9 cellular contexts compared by ENCODE assay signal in the genomic region with DNA sequence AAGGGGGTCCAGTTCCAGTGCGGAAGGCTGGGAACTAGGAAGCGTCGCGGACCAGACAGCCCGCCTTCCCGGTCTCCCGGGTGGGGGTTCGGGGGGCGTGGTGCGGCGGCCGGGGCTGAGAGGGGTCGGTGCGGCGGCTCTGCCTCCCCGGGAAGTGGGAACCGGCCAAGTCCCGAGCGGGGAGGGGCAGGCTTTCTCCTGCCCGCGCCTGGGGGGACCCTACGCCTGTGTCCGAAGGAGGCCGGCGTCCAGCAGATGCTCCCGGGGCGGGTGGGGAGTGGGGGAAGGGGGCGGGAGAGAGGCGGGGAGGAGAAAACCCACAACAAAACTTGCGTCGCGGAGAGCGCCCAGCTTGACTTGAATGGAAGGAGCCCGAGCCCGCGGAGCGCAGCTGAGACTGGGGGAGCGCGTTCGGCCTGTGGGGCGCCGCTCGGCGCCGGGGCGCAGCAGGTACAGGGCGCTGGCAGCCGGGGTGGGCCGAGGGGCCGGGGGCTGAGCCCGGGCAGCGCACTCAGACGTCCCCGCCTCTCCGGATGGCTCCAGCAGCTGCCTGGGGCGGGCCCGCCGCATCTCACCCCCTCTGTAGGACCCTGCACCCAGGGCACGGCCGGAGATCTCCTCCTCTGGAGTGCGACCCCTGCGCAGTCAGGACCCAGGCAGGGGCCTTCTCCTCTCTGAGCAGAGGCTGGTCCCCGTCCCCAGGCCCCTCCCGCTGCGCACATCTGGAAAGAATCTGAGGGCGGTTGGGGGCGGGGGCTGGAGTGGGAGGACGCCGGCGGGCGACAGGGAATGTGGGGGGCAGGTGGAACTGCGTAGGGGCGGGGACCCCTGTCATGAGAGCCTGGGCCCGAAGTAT. TPM values are rescaled to one million over a fixed set of nuclear protein-coding genes. Genes with fewer than 3 reads are reported as not detected.
DNase-seq lines count a peak whose midpoint lies in the region; ATAC-seq, FAIRE-seq and TF ChIP-seq lines count a peak whose summit lies in the region.
"Had no signal": no experiment of that assay in that cellular context is flagged by ENCODE, and none has a peak within 500 bp of the region (broad histone marks: within the 10 kb centered on the region; RNA-seq: fewer than 3 reads in every experiment).

PODN (plus strand) TSS at position 355 of the 856 bp plus-strand sequence. CDS start 7,643 bp downstream, outside the sequence.

- TF ChIP-seq CTCF in astrocyte (IDR thresholded peaks at IDR 0.05; ENCODE audit: insufficient read depth, low read depth, low read length) (no peak), smooth muscle cell (IDR thresholded peaks at IDR 0.05; ENCODE audit: borderline replicate concordance, insufficient read depth, poor library complexity, severe bottlenecking) (no peak)

- H3K4me2 ChIP-seq in astrocyte (ENCODE audit: low read length) (peak within 1 kb of the TSS; percentile 89), smooth muscle cell (peak within 1 kb of the TSS; percentile 91)
- H3K4me2 ChIP-seq: BLaER1 treated with 17β-estradiol and CSF1 and Interleukin-3, amounts not matched to agents 10 nM and 100 nM had no signal

- peaks cover 70% of the 10 kb centered on the region for H3K27me3 Mint-ChIP-seq in astrocyte (ENCODE audit: low read depth, unreplicated experiment)

- no peak within 1 kb of the TSS for H3K27ac Mint-ChIP-seq in astrocyte (ENCODE audit: unreplicated experiment)

- H3K9ac ChIP-seq in astrocyte (ENCODE audit: low read length) (peak within 1 kb of the TSS; percentile 55), smooth muscle cell (ENCODE audit: low read depth) (no peak within 1 kb of the TSS)
- H3K9ac ChIP-seq: BLaER1 treated with 17β-estradiol and CSF1 and Interleukin-3, amounts not matched to agents 10 nM and 100 nM had no signal

- no peaks in the 10 kb centered on the region for H3K36me3 ChIP-seq in astrocyte (ENCODE audit: insufficient read depth, low read length)
- H3K36me3 ChIP-seq in smooth muscle cell (ENCODE audit: low read depth) = no peaks in the 10 kb centered on the region
- H3K36me3 ChIP-seq: BLaER1 treated with 17β-estradiol and CSF1 and Interleukin-3, amounts not matched to agents 10 nM and 100 nM had no signal

- H3F3A ChIP-seq in smooth muscle cell (ENCODE audit: low read depth) = no peaks in the 10 kb centered on the region

- H3K9me3 Mint-ChIP-seq in astrocyte (ENCODE audit: unreplicated experiment) = no peaks in the 10 kb centered on the region

- peak within 1 kb of the TSS; percentile 57 for H2AFZ ChIP-seq in astrocyte (ENCODE audit: low read depth, low read length)
- H2AFZ ChIP-seq in smooth muscle cell (ENCODE audit: low read depth) = no peak within 1 kb of the TSS

- DNase-seq in NCI-H146 (lab: John Stamatoyannopoulos, UW) (peak; percentile 33), NCI-H146 treated with DMSO at 0.1 percent for 48 hours (lab: John Stamatoyannopoulos, UW; ENCODE audit: unreplicated experiment) (no peak), astrocyte (ENCODE audit: low read depth) (no peak), iPS-NIHi7 (ENCODE audit: extremely low spot score) (peak; percentile 41), smooth muscle cell (lab: John Stamatoyannopoulos, UW; ENCODE audit: unreplicated experiment) (no peak), DMS153 treated with DMSO at 0.1 percent for 48 hours (lab: John Stamatoyannopoulos, UW; ENCODE audit: unreplicated experiment) (no peak), activated gamma-delta T cell (lab: John Stamatoyannopoulos, UW) (no peak)

- H3K27ac ChIP-seq in astrocyte (ENCODE audit: low read depth, low read length) (no peak within 1 kb of the TSS), smooth muscle cell (ENCODE audit: low read depth) (no peak within 1 kb of the TSS)
- H3K27ac ChIP-seq: BLaER1 treated with 17β-estradiol and CSF1 and Interleukin-3, amounts not matched to agents 10 nM and 100 nM had no signal

- ATAC-seq in HG03378 (IDR thresholded peaks at IDR 0.05; ENCODE audit: unreplicated experiment) = no peak

- no peak for FAIRE-seq in astrocyte (lab: Jason Lieb, UNC)

- H3K4me3 ChIP-seq in astrocyte (ENCODE audit: insufficient read depth, low read depth, low read length) (peak within 1 kb of the TSS; percentile 52), smooth muscle cell (peak within 1 kb of the TSS; percentile 54)
- H3K4me3 ChIP-seq: BLaER1 treated with 17β-estradiol and CSF1 and Interleukin-3, amounts not matched to agents 10 nM and 100 nM had no signal

- H4K20me1 ChIP-seq in astrocyte (ENCODE audit: insufficient read depth, low read length) = no peaks in the 10 kb centered on the region
- no peaks in the 10 kb centered on the region for H4K20me1 ChIP-seq in smooth muscle cell (ENCODE audit: low read depth)

- H3K4me1 ChIP-seq in astrocyte (ENCODE audit: insufficient read depth, low read length) = peaks cover 7% of the 10 kb centered on the region
- peaks cover 4% of the 10 kb centered on the region for H3K4me1 ChIP-seq in smooth muscle cell (ENCODE audit: low read depth)
- H3K4me1 ChIP-seq: BLaER1 treated with 17β-estradiol and CSF1 and Interleukin-3, amounts not matched to agents 10 nM and 100 nM had no signal

- no peaks in the 10 kb centered on the region for H3K4me1 Mint-ChIP-seq in astrocyte (ENCODE audit: low read depth, unreplicated experiment)

- H3K9me3 ChIP-seq in astrocyte (ENCODE audit: insufficient read depth, low read depth, low read length) = no peaks in the 10 kb centered on the region
- no peaks in the 10 kb centered on the region for H3K9me3 ChIP-seq in smooth muscle cell (replicated peaks; ENCODE audit: low read depth)

- under 1% methylated on average over 23 of the region's 74 CpGs for WGBS in smooth muscle cell (ENCODE audit: low lambda C conversion rate)

- H3K27me3 ChIP-seq in astrocyte (ENCODE audit: insufficient read depth, low read length) (peaks cover 26% of the 10 kb centered on the region), smooth muscle cell (ENCODE audit: low read depth) (peaks cover 85% of the 10 kb centered on the region)

- no peaks in the 10 kb centered on the region for H3K36me3 Mint-ChIP-seq in astrocyte (ENCODE audit: low read depth, unreplicated experiment)

- H3K79me2 ChIP-seq in astrocyte (ENCODE audit: insufficient read depth, low read length) (no peaks in the 10 kb centered on the region), smooth muscle cell (ENCODE audit: low read depth) (no peaks in the 10 kb centered on the region)

- H3K4me3 Mint-ChIP-seq in astrocyte (ENCODE audit: unreplicated experiment) = peak within 1 kb of the TSS; percentile 71

RNA-seq across cellular contexts. Expression of gene PODN, which starts in this region (rescaled TPM):
- 1.9 and 2.6 TPM in 2 replicates for total RNA-seq in astrocyte
- 0.27 TPM in 1 of 2 replicates, not detected in the other for total RNA-seq in smooth muscle cell
- 0.45 and 1.1 TPM in 2 replicates for polyA plus RNA-seq in smooth muscle cell

Comparison
In these comparisons a context has a peak if more than half of its experiments do, and no peak if none do; other contexts are left out.
1. DNase-seq: peak in NCI-H146 (single experiment) and iPS-NIHi7 (single experiment); none in NCI-H146 treated with DMSO at 0.1 percent for 48 hours (single experiment), astrocyte (single experiment), smooth muscle cell (single experiment), DMS153 treated with DMSO at 0.1 percent for 48 hours (single experiment) and activated gamma-delta T cell (single experiment).